ENCODE assay signal across 12 cellular contexts in genomic region chr1:112866151-112866550, GRCh38.
DNase-seq lines count a peak whose midpoint lies in the region; FAIRE-seq and TF ChIP-seq lines count a peak whose summit lies in the region.
"Had no signal": no experiment of that assay in that cellular context is flagged by ENCODE, and none has a peak within 500 bp of the region (broad histone marks: within the 10 kb centered on the region; RNA-seq: fewer than 3 reads in every experiment).

No MANE protein-coding gene starts in this region.

- no peak overlapping the region for H2AFZ ChIP-seq in ACC112 (ENCODE audit: low read length, unreplicated experiment)

- DNase-seq in HS-27A (ENCODE audit: low read depth) (peak; percentile 36), bronchial epithelial cell (ENCODE audit: low read depth) (peak; percentile 80), islet precursor cell (peak; percentile 88), cortex of kidney (lab: John Stamatoyannopoulos, UW) (no peak), GM12891 (ENCODE audit: insufficient read length, low spot score) (no peak), NCI-H2029 (lab: John Stamatoyannopoulos, UW) (no peak), DMS79 (lab: John Stamatoyannopoulos, UW) (no peak)
- DNase-seq: activated CD8-positive, alpha-beta memory T cell treated with anti-CD3 and anti-CD28 coated beads for 24 hours; NCI-H146; upper lobe of left lung had no signal

- peak overlapping the region; percentile 89 for H3K27ac ChIP-seq in ACC112 (ENCODE audit: low read depth, low read length)
- H3K27ac ChIP-seq: esophagus muscularis mucosa, upper lobe of left lung had no signal

- TF ChIP-seq POLR2A in GM12891 (IDR thresholded peaks at IDR 0.05; ENCODE audit: low read depth, low read length): no peak

- peaks cover 27% of the 10 kb centered on the region for H3K4me1 ChIP-seq in ACC112 (ENCODE audit: control insufficient read depth, insufficient read depth, low read length, unreplicated experiment)
- H3K4me1 ChIP-seq: esophagus muscularis mucosa, upper lobe of left lung had no signal

- TF ChIP-seq CTCF in bronchial epithelial cell (IDR thresholded peaks at IDR 0.05; ENCODE audit: insufficient read depth, low read length, severe bottlenecking): no peak

- FAIRE-seq in bronchial epithelial cell (lab: Jason Lieb, UNC) (no peak), GM12891 (lab: Jason Lieb, UNC) (no peak)

- H3K27me3 ChIP-seq in ACC112 (ENCODE audit: insufficient read depth, low read length) (no peaks in the 10 kb centered on the region), bronchial epithelial cell (ENCODE audit: control insufficient read depth, insufficient read depth, low read length) (no peaks in the 10 kb centered on the region)
- H3K27me3 ChIP-seq: esophagus muscularis mucosa, upper lobe of left lung had no signal

- H3K79me2 ChIP-seq in ACC112 (ENCODE audit: control insufficient read depth, insufficient read depth, low read length, unreplicated experiment): peaks cover 3% of the 10 kb centered on the region

- peak overlapping the region; percentile 45; the same call in 1 of the 2 replicates for H3K4me3 ChIP-seq in ACC112 (ENCODE audit: low read depth, low read length)
- H3K4me3 ChIP-seq in bronchial epithelial cell (ENCODE audit: low read depth, low read length): no peak overlapping the region
- H3K4me3 ChIP-seq: esophagus muscularis mucosa, upper lobe of left lung had no signal

- H3K36me3 ChIP-seq in ACC112 (ENCODE audit: insufficient read depth, low read length) (no peaks in the 10 kb centered on the region), bronchial epithelial cell (ENCODE audit: control insufficient read depth, insufficient read depth, low read length) (no peaks in the 10 kb centered on the region)
- H3K36me3 ChIP-seq: esophagus muscularis mucosa, upper lobe of left lung had no signal

TF ChIP-seq in GM12891, 5 proteins besides CTCF, POLR2A, EP300 and RAD21:
- TF ChIP-seq TAF1 (IDR thresholded peaks at IDR 0.05; ENCODE audit: low read depth, low read length) (no peak), PAX5 (IDR thresholded peaks at IDR 0.05; ENCODE audit: insufficient read depth, low read length, severe bottlenecking) (no peak), SPI1 (IDR thresholded peaks at IDR 0.05; ENCODE audit: low read depth, low read length) (no peak), POLR2AphosphoS5 (IDR thresholded peaks at IDR 0.05; ENCODE audit: low read depth, low read length) (no peak), POU2F2 (IDR thresholded peaks at IDR 0.05; ENCODE audit: low read depth, low read length) (no peak)

Comparison
In these comparisons a context has a peak if more than half of its experiments do, and no peak if none do; other contexts are left out.
1. DNase-seq: peak in HS-27A (single experiment), bronchial epithelial cell (single experiment) and islet precursor cell (single experiment); none in cortex of kidney (single experiment), GM12891 (single experiment), NCI-H2029 (single experiment) and DMS79 (single experiment).